8 cellular contexts compared by ENCODE assay signal in the genomic region with DNA sequence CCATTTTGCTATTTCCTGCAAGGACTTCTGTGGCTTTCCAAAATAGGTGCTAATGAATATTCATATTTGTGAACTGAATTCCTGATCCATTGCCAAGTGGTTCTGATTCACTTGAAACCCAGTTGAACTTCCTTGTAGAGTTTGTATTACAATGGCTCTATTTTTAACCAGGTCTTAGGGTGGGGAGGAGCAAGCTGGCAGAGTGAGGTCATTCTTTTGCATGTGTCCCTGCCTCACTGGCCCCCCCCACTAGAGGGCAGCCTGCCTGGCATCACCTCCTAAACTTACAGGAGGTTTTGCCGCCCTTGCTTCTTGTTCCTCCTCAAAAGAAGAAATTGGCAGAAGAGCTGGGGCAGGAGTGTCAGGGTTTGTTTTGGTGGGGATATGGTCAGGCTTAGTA. TPM values are rescaled to one million over a fixed set of nuclear protein-coding genes. Genes with fewer than 3 reads are reported as not detected.
A peak's percentile ranks its signal among the peaks of the same experiment; 100 is the strongest.
DNase-seq lines count a peak whose midpoint lies in the region; ATAC-seq and TF ChIP-seq lines count a peak whose summit lies in the region.

No MANE protein-coding gene starts in this region.

- TF ChIP-seq POLR2A in prostate gland (IDR thresholded peaks at IDR 0.05): no peak

- no peaks in the 10 kb centered on the region for H4K20me1 ChIP-seq in smooth muscle cell (ENCODE audit: low read depth)

- POLR2A ChIA-PET in A673 (lab: Charles Lee; ENCODE audit: low non-redundant PET): no interaction called here

- intact Hi-C loops in A673 (cut with micrococcal nuclease; ENCODE audit: unreplicated experiment): loop anchor here (10.0 kb wide), 1 partner anchor 166 kb away; no protein-coding TSS in a partner anchor
- intact Hi-C loops in prostate gland (cut with DNase I): no loop called here

- no peaks in the 10 kb centered on the region for H3K36me3 ChIP-seq in A673 (ENCODE audit: insufficient read depth, low read length, poor library complexity, severe bottlenecking)
- no peaks in the 10 kb centered on the region for H3K36me3 ChIP-seq in prostate gland
- no peaks in the 10 kb centered on the region for H3K36me3 ChIP-seq in smooth muscle cell (ENCODE audit: low read depth)

- BruUV-seq in A673 (replicated peaks; lab: Mats Ljungman, UMichigan): no TSS peak

- peak; percentile 55 for ATAC-seq in GM19023 (IDR thresholded peaks at IDR 0.05; ENCODE audit: unreplicated experiment)

- no peaks in the 10 kb centered on the region for H3F3A ChIP-seq in smooth muscle cell (ENCODE audit: low read depth)

- H3K4me2 ChIP-seq in smooth muscle cell: no peak overlapping the region

- WGBS in prostate gland: 57% methylated on average over 1 of the region's 1 CpG
- 89% methylated on average over 1 of the region's 1 CpG for WGBS in smooth muscle cell (ENCODE audit: low lambda C conversion rate)

- CTCF ChIA-PET in A673 (lab: Charles Lee): no interaction called here

- H3K79me2 ChIP-seq in smooth muscle cell (ENCODE audit: low read depth): no peaks in the 10 kb centered on the region

- TF ChIP-seq CTCF in A673 (conservative IDR thresholded peaks at IDR 0.05; ENCODE audit: low read depth, low read length): peak; percentile 48
- TF ChIP-seq CTCF in prostate gland (IDR thresholded peaks at IDR 0.05): peak in 3 of 4 experiments; percentile 23 to 64 (median 30)
- TF ChIP-seq CTCF in smooth muscle cell (IDR thresholded peaks at IDR 0.05; ENCODE audit: borderline replicate concordance, insufficient read depth, poor library complexity, severe bottlenecking): no peak

- H3K27ac ChIP-seq in A673 (ENCODE audit: low read depth, low read length, poor library complexity, severe bottlenecking) (no peak overlapping the region), prostate gland (no peak overlapping the region), smooth muscle cell (ENCODE audit: low read depth) (no peak overlapping the region)

- DNase-seq in A673 (ENCODE audit: low spot score): peak; percentile 41
- DNase-seq in NCI-H460 (ENCODE audit: extremely low read depth, low read depth): peak; percentile 30
- DNase-seq in activated CD8-positive, alpha-beta memory T cell treated with anti-CD3 and anti-CD28 coated beads, Interleukin-2, amount 50 U/mL, for 4 hours: peak; percentile 48
- DNase-seq in fibroblast of peridontal ligament (ENCODE audit: extremely low read depth): peak; percentile 28
- DNase-seq in prostate gland (ENCODE audit: low spot score): peak; percentile 35
- no peak for DNase-seq in smooth muscle cell (lab: John Stamatoyannopoulos, UW; ENCODE audit: unreplicated experiment)
- no peak for DNase-seq in 8988T

- H3K9ac ChIP-seq in smooth muscle cell (ENCODE audit: low read depth): no peak overlapping the region

- no peaks in the 10 kb centered on the region for H3K27me3 ChIP-seq in A673 (replicated peaks; ENCODE audit: insufficient read depth, low read depth, low read length, poor library complexity)
- no peaks in the 10 kb centered on the region for H3K27me3 ChIP-seq in prostate gland (replicated peaks; ENCODE audit: insufficient read depth)
- no peaks in the 10 kb centered on the region for H3K27me3 ChIP-seq in smooth muscle cell (ENCODE audit: low read depth)

- H3K4me3 ChIP-seq in A673 (ENCODE audit: low read depth, low read length, poor library complexity, severe bottlenecking) (no peak overlapping the region), prostate gland (no peak overlapping the region), smooth muscle cell (no peak overlapping the region)

- H3K9me3 ChIP-seq in A673 (ENCODE audit: low read depth, low read length, poor library complexity, severe bottlenecking): no peaks in the 10 kb centered on the region
- no peaks in the 10 kb centered on the region for H3K9me3 ChIP-seq in prostate gland
- H3K9me3 ChIP-seq in smooth muscle cell (replicated peaks; ENCODE audit: low read depth): no peaks in the 10 kb centered on the region

- H2AFZ ChIP-seq in smooth muscle cell (ENCODE audit: low read depth): no peak overlapping the region

- no peaks in the 10 kb centered on the region for H3K4me1 ChIP-seq in A673 (ENCODE audit: insufficient read depth, low read length, poor library complexity, severe bottlenecking)
- H3K4me1 ChIP-seq in prostate gland (replicated peaks): peaks cover 6% of the 10 kb centered on the region
- H3K4me1 ChIP-seq in smooth muscle cell (ENCODE audit: low read depth): no peaks in the 10 kb centered on the region

RNA-seq across cellular contexts. Expression of gene PTTG2, which starts 10.5 kb away (rescaled TPM):
- total RNA-seq in A673 (2021) (not detected in 2 replicates), prostate gland (1 to 10 TPM in 1 of 2 donors, not detected in 1; 2.6 TPM), smooth muscle cell (not detected in 2 replicates)
- total RNA-seq in NCI-H460 (2014; rRNA removed; shearing (Covaris generic)): not detected in 2 replicates
- not detected in 2 replicates for polyA plus RNA-seq in NCI-H460 (2014; cell fraction: nucleus; rRNA removed)
- polyA plus RNA-seq in smooth muscle cell: not detected in 2 replicates

Comparison
In these comparisons a context has a peak if more than half of its experiments do, and no peak if none do; other contexts are left out.
1. DNase-seq: peak in A673 (single experiment), NCI-H460 (single experiment), activated CD8-positive, alpha-beta memory T cell treated with anti-CD3 and anti-CD28 coated beads, Interleukin-2, amount 50 U/mL, for 4 hours (single experiment), fibroblast of peridontal ligament (single experiment) and prostate gland (single experiment); none in smooth muscle cell (single experiment) and 8988T (single experiment).